In the genomic region with DNA sequence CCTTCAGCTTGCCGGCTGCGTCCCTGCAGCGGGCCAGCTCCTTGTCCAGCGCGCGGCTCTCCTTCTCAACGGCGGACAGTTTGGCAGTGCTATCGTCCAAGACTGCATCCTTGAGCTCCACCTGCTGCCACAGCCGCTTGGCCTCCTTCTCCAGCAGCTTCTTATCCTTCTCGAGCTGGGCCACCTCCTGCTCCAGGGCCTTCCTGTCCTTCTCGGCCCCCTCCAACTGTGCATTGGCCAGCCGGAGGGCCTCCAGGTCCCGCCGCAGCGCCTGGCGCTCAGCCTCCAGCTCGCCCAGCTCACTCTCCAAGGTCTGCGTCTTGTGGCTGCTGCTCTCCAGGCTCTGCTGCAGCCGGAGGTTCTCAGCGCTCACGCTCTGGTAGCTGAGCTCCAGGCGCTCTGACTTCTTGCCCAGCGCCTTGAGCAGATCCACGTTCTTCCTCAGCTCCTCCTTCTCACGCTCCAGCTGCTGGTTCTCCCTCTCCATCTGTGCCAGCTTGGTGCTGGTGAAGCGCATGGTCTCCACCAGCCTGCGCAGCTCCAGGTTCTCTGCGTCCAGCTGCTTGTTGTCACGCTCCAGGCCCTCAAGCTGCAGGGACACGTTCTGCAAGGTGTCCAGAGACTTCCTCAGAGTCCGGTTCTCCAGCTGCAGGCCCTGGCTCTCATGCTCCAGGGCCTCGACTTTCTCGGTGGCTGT, we compare ENCODE assay signal across 24 cellular contexts.
DNase-seq lines count a peak whose midpoint lies in the region; ATAC-seq and TF ChIP-seq lines count a peak whose summit lies in the region.
"Had no signal": no experiment of that assay in that cellular context is flagged by ENCODE, and none has a peak within 500 bp of the region (broad histone marks: within the 10 kb centered on the region; RNA-seq: fewer than 3 reads in every experiment).

No MANE protein-coding gene starts in this region.

- H3K36me3 ChIP-seq in CD8-positive, alpha-beta T cell (ENCODE audit: insufficient read depth, low read length) = peaks cover 67% of the 10 kb centered on the region
- H3K36me3 ChIP-seq: gastrocnemius medialis, prostate gland had no signal

- H3K27ac Mint-ChIP-seq in activated CD4-positive, alpha-beta T cell treated with anti-CD3 and anti-CD28 coated beads, Interleukin-2, amount 10 ng/mL, durations not matched to agents 24 days and 14 days = peak overlapping the region; percentile 80
- H3K27ac Mint-ChIP-seq in CD8-positive, alpha-beta T cell = peak overlapping the region; percentile 62
- H3K27ac Mint-ChIP-seq in activated T-helper 17 cell treated with anti-CD3 and anti-CD28 coated beads, Interleukin-2, amount 50 U/mL, for 72 hours = peak overlapping the region; percentile 84
- peak overlapping the region; percentile 29 to 95 (median 77) for H3K27ac Mint-ChIP-seq in naive thymus-derived CD8-positive, alpha-beta T cell
- H3K27ac Mint-ChIP-seq: nephron progenitor cell had no signal

- H3K27me3 ChIP-seq in CD8-positive, alpha-beta T cell (ENCODE audit: insufficient read depth, low read length) = no peaks in the 10 kb centered on the region
- H3K27me3 ChIP-seq: gastrocnemius medialis, vagina had no signal

- H3K4me3 Mint-ChIP-seq in activated CD4-positive, alpha-beta T cell treated with anti-CD3 and anti-CD28 coated beads, Interleukin-2, amount 10 ng/mL, durations not matched to agents 24 days and 14 days = peak overlapping the region; percentile 73
- no peak overlapping the region for H3K4me3 Mint-ChIP-seq in CD8-positive, alpha-beta T cell
- H3K4me3 Mint-ChIP-seq in activated T-helper 17 cell treated with anti-CD3 and anti-CD28 coated beads, Interleukin-2, amount 50 U/mL, for 72 hours = peak overlapping the region; percentile 87
- H3K4me3 Mint-ChIP-seq in naive thymus-derived CD8-positive, alpha-beta T cell = peak overlapping the region in 5 of 10 donors; percentile 4 to 45 (median 20)
- H3K4me3 Mint-ChIP-seq: nephron progenitor cell had no signal

- peaks cover 67% of the 10 kb centered on the region for H3K36me3 Mint-ChIP-seq in activated CD4-positive, alpha-beta T cell treated with anti-CD3 and anti-CD28 coated beads, Interleukin-2, amount 10 ng/mL, durations not matched to agents 24 days and 14 days (ENCODE audit: low read depth)
- H3K36me3 Mint-ChIP-seq in CD8-positive, alpha-beta T cell = peaks cover 90% of the 10 kb centered on the region
- peaks cover 100% of the 10 kb centered on the region for H3K36me3 Mint-ChIP-seq in activated T-helper 17 cell treated with anti-CD3 and anti-CD28 coated beads, Interleukin-2, amount 50 U/mL, for 72 hours (ENCODE audit: low read depth)
- H3K36me3 Mint-ChIP-seq in naive thymus-derived CD8-positive, alpha-beta T cell = peaks cover 6 to 95% (median 29%) of the 10 kb centered on the region in 3 donors

- no peak overlapping the region for H3K27ac ChIP-seq in CD8-positive, alpha-beta T cell (ENCODE audit: low read depth, low read length)
- H3K27ac ChIP-seq: A549, gastrocnemius medialis, prostate gland, vagina had no signal

- no peaks in the 10 kb centered on the region for H3K9me3 ChIP-seq in CD8-positive, alpha-beta T cell (ENCODE audit: low read length)
- H3K9me3 ChIP-seq: A549, gastrocnemius medialis, prostate gland, vagina had no signal

- H3K4me3 ChIP-seq in CD8-positive, alpha-beta T cell (ENCODE audit: low read depth, low read length) = no peak overlapping the region
- H3K4me3 ChIP-seq: A549, gastrocnemius medialis, prostate gland, vagina had no signal

- CTCF ChIA-PET in CD8-positive, alpha-beta T cell (lab: Charles Lee) = interaction anchor here (0.7 to 2.5 kb wide), 10 partner anchors 10 to 112 kb away, joined by 3 to 13 read pairs (median 4); a partner anchor contains a TSS

- no peak for ATAC-seq in CD8-positive, alpha-beta T cell
- ATAC-seq in activated T-helper 17 cell treated with anti-CD3 and anti-CD28 coated beads, Interleukin-2, amount 50 U/mL, for 72 hours (replicated peaks) = no peak
- no peak for ATAC-seq in naive thymus-derived CD8-positive, alpha-beta T cell
- no peak for ATAC-seq in GM19035 (IDR thresholded peaks at IDR 0.05; ENCODE audit: unreplicated experiment)
- no peak for ATAC-seq in HG02852 (IDR thresholded peaks at IDR 0.05; ENCODE audit: unreplicated experiment)
- ATAC-seq: A549, esophagus mucosa, gastrocnemius medialis, HCT116 had no signal

- H3K4me1 ChIP-seq in CD8-positive, alpha-beta T cell (ENCODE audit: insufficient read depth, low read length) = peaks cover 61% of the 10 kb centered on the region
- H3K4me1 ChIP-seq: A549 had no signal

- POLR2A ChIA-PET in CD8-positive, alpha-beta T cell (lab: Charles Lee) = interaction anchor here (1.8 kb wide), 1 partner anchor 105 kb away, joined by 5 read pairs; a partner anchor contains a TSS
- POLR2A ChIA-PET in naive thymus-derived CD8-positive, alpha-beta T cell (lab: Charles Lee) = interaction anchor here (0.7 to 12.5 kb wide), 4 partner anchors 15 to 102 kb away, joined by 3 to 116 read pairs (median 6); no protein-coding TSS in a partner anchor

- H3K4me1 Mint-ChIP-seq in activated CD4-positive, alpha-beta T cell treated with anti-CD3 and anti-CD28 coated beads, Interleukin-2, amount 10 ng/mL, durations not matched to agents 24 days and 14 days = peaks cover 70% of the 10 kb centered on the region
- H3K4me1 Mint-ChIP-seq in CD8-positive, alpha-beta T cell (ENCODE audit: low read depth) = peaks cover 69% of the 10 kb centered on the region
- peaks cover 63% of the 10 kb centered on the region for H3K4me1 Mint-ChIP-seq in activated T-helper 17 cell treated with anti-CD3 and anti-CD28 coated beads, Interleukin-2, amount 50 U/mL, for 72 hours
- peaks cover 46 to 86% (median 79%) of the 10 kb centered on the region in 4 donors for H3K4me1 Mint-ChIP-seq in naive thymus-derived CD8-positive, alpha-beta T cell

- H3K27me3 Mint-ChIP-seq in activated CD4-positive, alpha-beta T cell treated with anti-CD3 and anti-CD28 coated beads, Interleukin-2, amount 10 ng/mL, durations not matched to agents 24 days and 14 days = no peaks in the 10 kb centered on the region
- H3K27me3 Mint-ChIP-seq in CD8-positive, alpha-beta T cell (ENCODE audit: low read depth) = no peaks in the 10 kb centered on the region
- no peaks in the 10 kb centered on the region for H3K27me3 Mint-ChIP-seq in activated T-helper 17 cell treated with anti-CD3 and anti-CD28 coated beads, Interleukin-2, amount 50 U/mL, for 72 hours
- H3K27me3 Mint-ChIP-seq in naive thymus-derived CD8-positive, alpha-beta T cell = no peaks in the 10 kb centered on the region

- H3K9me3 Mint-ChIP-seq in activated CD4-positive, alpha-beta T cell treated with anti-CD3 and anti-CD28 coated beads, Interleukin-2, amount 10 ng/mL, durations not matched to agents 24 days and 14 days = no peaks in the 10 kb centered on the region
- H3K9me3 Mint-ChIP-seq in CD8-positive, alpha-beta T cell = no peaks in the 10 kb centered on the region
- no peaks in the 10 kb centered on the region for H3K9me3 Mint-ChIP-seq in activated T-helper 17 cell treated with anti-CD3 and anti-CD28 coated beads, Interleukin-2, amount 50 U/mL, for 72 hours
- no peaks in the 10 kb centered on the region for H3K9me3 Mint-ChIP-seq in naive thymus-derived CD8-positive, alpha-beta T cell

- intact Hi-C loops in activated CD4-positive, alpha-beta T cell treated with anti-CD3 and anti-CD28 coated beads, Interleukin-2, amount 10 ng/mL, durations not matched to agents 24 days and 14 days (cut with micrococcal nuclease) = no loop called here
- intact Hi-C loops in CD8-positive, alpha-beta T cell (cut with DNase I, micrococcal nuclease) = no loop called here

- no peak for DNase-seq in activated CD4-positive, alpha-beta T cell treated with anti-CD3 and anti-CD28 coated beads, Interleukin-2, amount 10 ng/mL, durations not matched to agents 24 days and 14 days
- DNase-seq in activated CD4-positive, alpha-beta T cell treated with anti-CD3 and anti-CD28 coated beads for 4 hours = no peak
- no peak for DNase-seq in CD8-positive, alpha-beta T cell
- no peak for DNase-seq in naive thymus-derived CD8-positive, alpha-beta T cell
- no peak for DNase-seq in SW 1271 (lab: John Stamatoyannopoulos, UW)
- DNase-seq: aorta; C1 segment of cervical spinal cord; DMS79; gastrocnemius medialis; IMR-90; kidney glomerular epithelial cell; MV-4-11; NCI-H2029; nephron progenitor cell; RPMI8226; stimulated activated CD4-positive, alpha-beta T cell treated with anti-CD3 and anti-CD28 coated beads, Interleukin-2, amount 100 ng/mL, for 48 hours had no signal

- no peak for TF ChIP-seq CTCF in CD8-positive, alpha-beta T cell (IDR thresholded peaks at IDR 0.05)
